21 cellular contexts compared by ENCODE assay signal in the genomic region with DNA sequence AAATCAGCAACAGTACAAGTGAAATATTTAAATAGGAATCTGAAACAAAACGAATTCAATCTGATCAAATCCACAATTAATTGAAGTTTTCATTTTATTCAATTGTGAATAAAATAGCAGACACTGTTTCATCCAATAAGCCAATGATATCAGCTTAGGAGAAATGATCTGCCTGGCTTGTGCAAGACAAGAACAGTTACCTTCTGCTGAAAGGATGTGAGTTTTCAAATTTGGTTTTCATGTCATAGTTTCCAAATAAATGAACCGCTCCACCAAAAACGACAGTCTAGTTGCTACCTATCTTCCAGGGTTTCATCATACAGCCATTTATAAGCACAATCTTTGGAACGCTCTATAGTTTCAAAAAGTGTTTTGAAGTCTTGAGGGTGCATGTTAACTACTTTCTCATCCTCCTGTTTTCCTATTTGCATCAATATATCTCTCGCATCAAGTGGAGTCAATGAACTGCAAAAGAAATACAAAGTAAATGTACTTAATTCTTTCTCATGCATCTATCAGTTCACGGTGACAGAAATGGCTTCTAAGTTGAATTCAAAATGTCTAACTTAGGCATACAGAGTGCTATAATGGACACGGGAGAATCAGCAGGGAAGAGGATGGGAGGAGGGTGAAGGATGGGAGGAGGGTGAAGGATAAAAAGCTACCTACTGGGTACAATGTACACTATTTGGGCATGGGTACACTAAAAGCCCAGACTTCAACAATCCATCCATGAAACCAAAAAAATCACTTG. TPM values are rescaled to one million over a fixed set of nuclear protein-coding genes. Genes with fewer than 3 reads are reported as not detected.
DNase-seq lines count a peak whose midpoint lies in the region; ATAC-seq, FAIRE-seq and TF ChIP-seq lines count a peak whose summit lies in the region.
"Had no signal": no experiment of that assay in that cellular context is flagged by ENCODE, and none has a peak within 500 bp of the region (broad histone marks: within the 10 kb centered on the region; RNA-seq: fewer than 3 reads in every experiment).

No MANE protein-coding gene starts in this region.

- no peak overlapping the region for H3K4me3 Mint-ChIP-seq in osteocyte (ENCODE audit: unreplicated experiment)
- H3K4me3 Mint-ChIP-seq: B cell; CD14-positive monocyte; CD4-positive, alpha-beta memory T cell; CD4-positive, CD25-positive, alpha-beta regulatory T cell; CD8-positive, alpha-beta memory T cell had no signal

- CTCF ChIA-PET in HepG2 (lab: Yijun Ruan, JAX; ENCODE audit: low intra/inter-chr PET ratio, low total read pairs) (no interaction called here), K562 (lab: Yijun Ruan, JAX; ENCODE audit: low intra/inter-chr PET ratio) (no interaction called here)

- TF ChIP-seq CTCF in HepG2 (CRISPR knock-in tag; IDR thresholded peaks at IDR 0.05) (no peak), right lobe of liver (IDR thresholded peaks at IDR 0.05) (no peak), K562 (IDR thresholded peaks at IDR 0.05 in 2 of 3, conservative IDR thresholded peaks at IDR 0.05 in 1 of 3; ENCODE audit: insufficient read depth in 2 of 3, low read depth in 1 of 3, low read length in 3 of 3) (no peak), osteocyte (IDR thresholded peaks at IDR 0.05) (no peak)

- H3K4me2 ChIP-seq in HepG2 (ENCODE audit: low read depth, low read length) (no peak overlapping the region), K562 (ENCODE audit: insufficient read depth, low read length) (no peak overlapping the region)
- H3K4me2 ChIP-seq: A549, BLaER1 had no signal

- H3K4me1 Mint-ChIP-seq in osteocyte (ENCODE audit: unreplicated experiment) = no peaks in the 10 kb centered on the region
- H3K4me1 Mint-ChIP-seq: B cell; CD14-positive monocyte; CD8-positive, alpha-beta memory T cell had no signal

- TF ChIP-seq POLR2A in HepG2 (IDR thresholded peaks at IDR 0.05; ENCODE audit: insufficient read depth in 1 of 2, low read depth in 2 of 2, low read length in 2 of 2) (no peak), right lobe of liver (IDR thresholded peaks at IDR 0.05) (no peak), K562 (conservative IDR thresholded peaks at IDR 0.05) (no peak), GM12892 (IDR thresholded peaks at IDR 0.05; ENCODE audit: low read depth, low read length) (no peak)

- no peak for TF ChIP-seq RAD21 in HepG2 (CRISPR knock-in tag; IDR thresholded peaks at IDR 0.05)
- no peak for TF ChIP-seq RAD21 in K562 (CRISPR knock-in tag; conservative IDR thresholded peaks at IDR 0.05 in 1 of 2, IDR thresholded peaks at IDR 0.05 in 1 of 2)

- FAIRE-seq in HepG2 (lab: Jason Lieb, UNC) (no peak), K562 (lab: Jason Lieb, UNC) (no peak), GM12892 (lab: Jason Lieb, UNC) (no peak)
- FAIRE-seq: GM12891, GM18507 had no signal

- no peaks in the 10 kb centered on the region for H3K9me1 ChIP-seq in K562 (ENCODE audit: control insufficient read depth, insufficient read depth, low read length)

- WGBS in HepG2 (ENCODE audit: low lambda C conversion rate) = 85% methylated on average over 7 of the region's 7 CpGs
- WGBS in right lobe of liver (ENCODE audit: insufficient coverage, low coverage, low lambda C conversion rate, missing lambda C conversion rate) = 85% methylated on average over 7 of the region's 7 CpGs
- 66% methylated on average over 7 of the region's 7 CpGs for WGBS in K562 (ENCODE audit: insufficient coverage, low coverage, missing lambda C conversion rate)

- POLR2A ChIA-PET in HepG2 (lab: Yijun Ruan, JAX) (no interaction called here), K562 (lab: Yijun Ruan, JAX) (interaction anchor here (1.9 kb wide), 1 partner anchor 10 kb away, joined by 5 read pairs; no protein-coding TSS in a partner anchor)

- H3K4me3 ChIP-seq in HepG2 (replicated peaks in 1 of 3; ENCODE audit: insufficient read depth in 1 of 3, low read depth in 2 of 3, low read length in 3 of 3) = no peak overlapping the region
- no peak overlapping the region for H3K4me3 ChIP-seq in right lobe of liver
- no peak overlapping the region for H3K4me3 ChIP-seq in K562
- H3K4me3 ChIP-seq: A549, BLaER1 had no signal

- ATAC-seq in HepG2 (no peak), right lobe of liver (no peak), K562 (no peak)
- ATAC-seq: A549 had no signal

- intact Hi-C loops in HepG2 (cut with micrococcal nuclease; ENCODE audit: unreplicated experiment) (no loop called here), right lobe of liver (cut with DNase I) (no loop called here), K562 (cut with micrococcal nuclease) (no loop called here)

- no peaks in the 10 kb centered on the region for H3K9me3 Mint-ChIP-seq in osteocyte (ENCODE audit: unreplicated experiment)
- H3K9me3 Mint-ChIP-seq: CD4-positive, CD25-positive, alpha-beta regulatory T cell; CD8-positive, alpha-beta memory T cell had no signal

- no peaks in the 10 kb centered on the region for H3K79me2 ChIP-seq in HepG2 (ENCODE audit: insufficient read depth, low read length)
- H3K79me2 ChIP-seq in K562 (ENCODE audit: control insufficient read depth, insufficient read depth, low read length) = no peaks in the 10 kb centered on the region

- no peak for DNase-seq in HepG2 (ENCODE audit: low spot score)
- DNase-seq in right lobe of liver = no peak
- DNase-seq in K562 (ENCODE audit: extremely low read depth in 1 of 4, low spot score in 3 of 4) = no peak
- DNase-seq in osteocyte (ENCODE audit: extremely low spot score, unreplicated experiment) = peak; percentile 3
- DNase-seq in kidney tubule cell (ENCODE audit: low spot score) = no peak
- no peak for DNase-seq in GM12892 (ENCODE audit: insufficient read length)
- DNase-seq: AML-193; C1 segment of cervical spinal cord; CD4-positive, alpha-beta memory T cell; CD4-positive, CD25-positive, alpha-beta regulatory T cell; CD8-positive, alpha-beta memory T cell; COR-L47; DMS79 treated with DMSO at 0.1 percent for 48 hours; GF-D8 had no signal

- H3K27me3 ChIP-seq in HepG2 (ENCODE audit: control insufficient read depth in 1 of 2, insufficient read depth in 2 of 2, low read length in 2 of 2) (no peaks in the 10 kb centered on the region), right lobe of liver (no peaks in the 10 kb centered on the region), K562 (ENCODE audit: control insufficient read depth in 2 of 2, insufficient read depth in 2 of 2, low read length in 2 of 2) (no peaks in the 10 kb centered on the region)
- H3K27me3 ChIP-seq: BLaER1 had no signal

- BruUV-seq in HepG2 (replicated peaks; lab: Mats Ljungman, UMichigan) = no TSS peak
- BruUV-seq in K562 (replicated peaks; lab: Mats Ljungman, UMichigan) = TSS peak; percentile 18

- H3K36me3 ChIP-seq in HepG2 (replicated peaks in 1 of 2; ENCODE audit: control insufficient read depth in 1 of 2, insufficient read depth in 2 of 2, low read length in 2 of 2) (peaks cover 14 to 40% of the 10 kb centered on the region in 2 experiments), right lobe of liver (peaks cover 0 to 53% (median 22%) of the 10 kb centered on the region in 4 donors), K562 (ENCODE audit: control insufficient read depth, insufficient read depth, low read length) (peaks cover 53% of the 10 kb centered on the region)

- H3K27ac Mint-ChIP-seq in osteocyte (ENCODE audit: unreplicated experiment) = no peak overlapping the region
- H3K27ac Mint-ChIP-seq: B cell, CD14-positive monocyte had no signal

- no peaks in the 10 kb centered on the region for H3K27me3 Mint-ChIP-seq in osteocyte (ENCODE audit: unreplicated experiment)
- H3K27me3 Mint-ChIP-seq: B cell; CD4-positive, alpha-beta memory T cell; CD4-positive, CD25-positive, alpha-beta regulatory T cell had no signal

- H3K9me3 ChIP-seq in HepG2 (ENCODE audit: low read length) = no peaks in the 10 kb centered on the region
- no peaks in the 10 kb centered on the region for H3K9me3 ChIP-seq in right lobe of liver
- no peaks in the 10 kb centered on the region for H3K9me3 ChIP-seq in K562 (replicated peaks; ENCODE audit: control insufficient read depth, insufficient read depth, low read depth, low read length)
- H3K9me3 ChIP-seq: A549, BLaER1 had no signal

- peaks cover 18% of the 10 kb centered on the region for H3K36me3 Mint-ChIP-seq in osteocyte (ENCODE audit: unreplicated experiment)

- H3K4me1 ChIP-seq in HepG2 (ENCODE audit: insufficient read depth, low read length) (no peaks in the 10 kb centered on the region), right lobe of liver (no peaks in the 10 kb centered on the region), K562 (replicated peaks in 1 of 2; ENCODE audit: control insufficient read depth in 2 of 2, insufficient read depth in 2 of 2, low read length in 2 of 2) (no peaks in the 10 kb centered on the region)
- H3K4me1 ChIP-seq: A549, BLaER1 had no signal

- in situ Hi-C loops in HepG2 (cut with HindIII; ENCODE audit: extremely low pct_ligation_motif_present, low pct_unique_long_range_greater_than_20kb) (no loop called here), K562 (cut with MboI) (no loop called here)

- H4K20me1 ChIP-seq in HepG2 (ENCODE audit: insufficient read depth, low read length) (no peaks in the 10 kb centered on the region), K562 (replicated peaks; ENCODE audit: control insufficient read depth, insufficient read depth, low read length) (no peaks in the 10 kb centered on the region)
- H4K20me1 ChIP-seq: BLaER1 had no signal

- H3K27ac ChIP-seq in HepG2 (ENCODE audit: extremely low read length, insufficient read depth, low read length) = no peak overlapping the region
- H3K27ac ChIP-seq in right lobe of liver = no peak overlapping the region
- no peak overlapping the region for H3K27ac ChIP-seq in K562 (ENCODE audit: extremely low read depth, low read depth, low read length)
- H3K27ac ChIP-seq: 22Rv1, A549, BLaER1 had no signal

- no peak for TF ChIP-seq EP300 in HepG2 (IDR thresholded peaks at IDR 0.05; ENCODE audit: low read depth in 2 of 2, low read length in 2 of 2)
- no peak for TF ChIP-seq EP300 in HepG2 (CRISPR knock-in tag; IDR thresholded peaks at IDR 0.05; ENCODE audit: borderline replicate concordance)
- no peak for TF ChIP-seq EP300 in K562 (IDR thresholded peaks at IDR 0.05; ENCODE audit: low read length)

- no peak overlapping the region for H3K9ac ChIP-seq in HepG2 (ENCODE audit: insufficient read depth, low read depth, low read length)
- no peak overlapping the region for H3K9ac ChIP-seq in K562 (ENCODE audit: insufficient read depth in 1 of 2, low read depth in 2 of 2, low read length in 2 of 2)
- H3K9ac ChIP-seq: BLaER1 had no signal

- H2AFZ ChIP-seq in HepG2 (ENCODE audit: low read length) = no peak overlapping the region
- H2AFZ ChIP-seq in K562 (ENCODE audit: low read depth, low read length) = no peak overlapping the region

RNA-seq across cellular contexts. Expression of a gene that starts 25.1 kb away (rescaled TPM):
- total RNA-seq in HepG2 (2016; rRNA removed; fragmentation: Illumina TruSeq; extraction: Trizol) = 31.4 and 45.9 TPM in 2 replicates
- 8.9 and 9.8 TPM in 2 replicates for total RNA-seq in HepG2 (2016; cell fraction: cytosol; rRNA removed; fragmentation: Illumina TruSeq; extraction: Trizol; ENCODE audit: low read depth)
- 32.2 and 43.1 TPM in 2 replicates for total RNA-seq in HepG2 (2016; cell fraction: insoluble cytoplasmic fraction; rRNA removed; fragmentation: Illumina TruSeq; extraction: Trizol)
- 9.8 and 12.0 TPM in 2 replicates for total RNA-seq in HepG2 (2016; cell fraction: membrane; rRNA removed; fragmentation: Illumina TruSeq; extraction: Trizol)
- total RNA-seq in HepG2 (2016; cell fraction: nucleus; rRNA removed; fragmentation: Illumina TruSeq; extraction: Trizol) = 17.5 and 20.5 TPM in 2 replicates
- 12.0 and 15.7 TPM in 2 replicates for polyA plus RNA-seq in HepG2 (2011; rRNA removed)
- 7.1 and 10.0 TPM in 2 replicates for polyA plus RNA-seq in HepG2 (2011; cell fraction: cytosol; rRNA removed)
- polyA plus RNA-seq in HepG2 (2011; cell fraction: nucleus; rRNA removed) = 5.1 and 5.6 TPM in 2 replicates
- polyA plus RNA-seq in HepG2 (2012) = 15.8 and 18.7 TPM in 2 replicates
- polyA plus RNA-seq in HepG2 (2016; cell fraction: cytosol; fragmentation: Illumina TruSeq; extraction: Trizol; ENCODE audit: low read depth) = 3.6 and 3.8 TPM in 2 replicates
- polyA plus RNA-seq in HepG2 (2016; cell fraction: insoluble cytoplasmic fraction; fragmentation: Illumina TruSeq; extraction: Trizol; ENCODE audit: low read depth) = 39.9 and 41.4 TPM in 2 replicates
- polyA plus RNA-seq in HepG2 (2016; cell fraction: membrane; fragmentation: Illumina TruSeq; extraction: Trizol; ENCODE audit: low read depth) = 6.0 and 6.8 TPM in 2 replicates
- 21.1 and 23.0 TPM in 2 replicates for polyA plus RNA-seq in HepG2 (2016; cell fraction: nucleus; fragmentation: Illumina TruSeq; extraction: Trizol; ENCODE audit: insufficient read depth, low read depth)
- polyA minus RNA-seq in HepG2 (2011; rRNA and poly(A)+ RNA removed; ENCODE audit: low replicate concordance) = 4.7 and 9.6 TPM in 2 replicates
- polyA minus RNA-seq in HepG2 (2011; cell fraction: cytosol; rRNA and poly(A)+ RNA removed) = 5.7 and 6.9 TPM in 2 replicates
- 13.8 and 14.8 TPM in 2 replicates for polyA minus RNA-seq in HepG2 (2011; cell fraction: nucleus; rRNA and poly(A)+ RNA removed)
- total RNA-seq in right lobe of liver = 10 to 100 TPM; 13.1 to 24.8 (median 19.6) TPM
- total RNA-seq in K562 (2011; cell fraction: chromatin; rRNA removed; ENCODE audit: low replicate concordance) = 23.8 and 25.2 TPM in 2 replicates
- total RNA-seq in K562 (2011; cell fraction: nucleolus; rRNA removed) = 22.5 TPM in 2 replicates
- 17.8 and 18.7 TPM in 2 replicates for total RNA-seq in K562 (2011; cell fraction: nucleoplasm; rRNA removed)
- total RNA-seq in K562 (2014; rRNA removed) = 51.1 and 55.1 TPM in 2 replicates
- total RNA-seq in K562 (2014; rRNA removed; fragmentation: Illumina TruSeq; extraction: Trizol) = 72.3 and 80.2 TPM in 2 replicates
- 48.2 and 55.2 TPM in 2 replicates for total RNA-seq in K562 (2015; rRNA removed; fragmentation: Illumina TruSeq; extraction: Trizol)
- total RNA-seq in K562 (2021) = 63.0 and 63.6 TPM in 2 replicates
- 50.7 and 70.6 TPM in 2 replicates for polyA plus RNA-seq in K562 (2011; rRNA removed)
- 19.8 and 24.0 TPM in 2 replicates for polyA plus RNA-seq in K562 (2011; cell fraction: cytosol; rRNA removed)
- polyA plus RNA-seq in K562 (2011; cell fraction: nucleus; rRNA removed) = 13.3 and 16.0 TPM in 2 replicates
- 27.6 and 52.8 TPM in 2 replicates for polyA plus RNA-seq in K562 (2012)
- 63.5 and 65.0 TPM in 2 replicates for polyA plus RNA-seq in K562 (2014; fragmentation: Illumina TruSeq; extraction: Trizol)
- 100 to 1,000 TPM; 141 to 162 TPM for polyA plus RNA-seq in K562 (2014; fragmentation: Nextera tagmentation; extraction: Ambion mirVana)
- polyA plus RNA-seq in K562 (2014; rRNA removed) = 77.7 and 78.1 TPM in 2 replicates
- 27.1 and 29.2 TPM in 2 replicates for polyA minus RNA-seq in K562 (2011; rRNA and poly(A)+ RNA removed)
- polyA minus RNA-seq in K562 (2011; cell fraction: cytosol; rRNA and poly(A)+ RNA removed) = 14.7 and 15.6 TPM in 2 replicates
- polyA minus RNA-seq in K562 (2011; cell fraction: nucleus; rRNA and poly(A)+ RNA removed) = 14.9 and 19.1 TPM in 2 replicates
- total RNA-seq in osteocyte = 11.5 and 12.5 TPM in 2 replicates
- 20.8 TPM for polyA plus RNA-seq in GM12892 (2012; ENCODE audit: missing spikeins)

RNA-seq across cellular contexts. Expression of a gene that starts 25.3 kb away (rescaled TPM):
- total RNA-seq in HepG2 (2016; rRNA removed; fragmentation: Illumina TruSeq; extraction: Trizol) (12.4 and 15.7 TPM in 2 replicates), right lobe of liver (10 to 100 TPM in 5 of 6 experiments, 1 to 10 TPM in 1; 9.8 to 21.7 (median 14.6) TPM), K562 (2014; rRNA removed) (23.9 and 25.2 TPM in 2 replicates), K562 (2014; rRNA removed; fragmentation: Illumina TruSeq; extraction: Trizol) (39.1 and 46.1 TPM in 2 replicates), K562 (2015; rRNA removed; fragmentation: Illumina TruSeq; extraction: Trizol) (29.9 and 31.1 TPM in 2 replicates), K562 (2021) (45.5 and 55.3 TPM in 2 replicates), osteocyte (26.8 and 32.9 TPM in 2 replicates)
- total RNA-seq in HepG2 (2016; cell fraction: cytosol; rRNA removed; fragmentation: Illumina TruSeq; extraction: Trizol; ENCODE audit: low read depth) = 8.5 and 9.1 TPM in 2 replicates
- total RNA-seq in HepG2 (2016; cell fraction: insoluble cytoplasmic fraction; rRNA removed; fragmentation: Illumina TruSeq; extraction: Trizol) = 12.0 and 15.5 TPM in 2 replicates
- total RNA-seq in HepG2 (2016; cell fraction: membrane; rRNA removed; fragmentation: Illumina TruSeq; extraction: Trizol) = 7.1 and 7.9 TPM in 2 replicates
- 12.9 and 18.4 TPM in 2 replicates for total RNA-seq in HepG2 (2016; cell fraction: nucleus; rRNA removed; fragmentation: Illumina TruSeq; extraction: Trizol)
- polyA plus RNA-seq in HepG2 (2011; rRNA removed) (6.3 and 6.4 TPM in 2 replicates), K562 (2011; rRNA removed) (41.4 and 43.9 TPM in 2 replicates), K562 (2014; fragmentation: Illumina TruSeq; extraction: Trizol) (30.1 and 30.8 TPM in 2 replicates), K562 (2014; fragmentation: Nextera tagmentation; extraction: Ambion mirVana) (10 to 100 TPM; 17.0 to 22.9 TPM), K562 (2014; rRNA removed) (20.6 and 23.3 TPM in 2 replicates)
- 3.1 and 5.0 TPM in 2 replicates for polyA plus RNA-seq in HepG2 (2011; cell fraction: cytosol; rRNA removed)
- polyA plus RNA-seq in HepG2 (2011; cell fraction: nucleus; rRNA removed) = 5.9 and 6.8 TPM in 2 replicates
- polyA plus RNA-seq in HepG2 (2012) = 7.3 and 9.2 TPM in 2 replicates
- 1.2 and 1.3 TPM in 2 replicates for polyA plus RNA-seq in HepG2 (2016; cell fraction: cytosol; fragmentation: Illumina TruSeq; extraction: Trizol; ENCODE audit: low read depth)
- polyA plus RNA-seq in HepG2 (2016; cell fraction: insoluble cytoplasmic fraction; fragmentation: Illumina TruSeq; extraction: Trizol; ENCODE audit: low read depth) = 9.3 and 11.1 TPM in 2 replicates
- 2.1 and 2.4 TPM in 2 replicates for polyA plus RNA-seq in HepG2 (2016; cell fraction: membrane; fragmentation: Illumina TruSeq; extraction: Trizol; ENCODE audit: low read depth)
- polyA plus RNA-seq in HepG2 (2016; cell fraction: nucleus; fragmentation: Illumina TruSeq; extraction: Trizol; ENCODE audit: insufficient read depth, low read depth) = 14.1 and 14.2 TPM in 2 replicates
- 8.5 and 12.2 TPM in 2 replicates for polyA minus RNA-seq in HepG2 (2011; rRNA and poly(A)+ RNA removed; ENCODE audit: low replicate concordance)
- polyA minus RNA-seq in HepG2 (2011; cell fraction: cytosol; rRNA and poly(A)+ RNA removed) = 6.3 and 8.2 TPM in 2 replicates
- polyA minus RNA-seq in HepG2 (2011; cell fraction: nucleus; rRNA and poly(A)+ RNA removed) = 35.5 and 40.3 TPM in 2 replicates
- 251 and 301 TPM in 2 replicates for total RNA-seq in K562 (2011; cell fraction: chromatin; rRNA removed; ENCODE audit: low replicate concordance)
- total RNA-seq in K562 (2011; cell fraction: nucleolus; rRNA removed) = 61.0 and 78.0 TPM in 2 replicates
- 82.1 and 87.6 TPM in 2 replicates for total RNA-seq in K562 (2011; cell fraction: nucleoplasm; rRNA removed)
- 11.5 and 23.2 TPM in 2 replicates for polyA plus RNA-seq in K562 (2011; cell fraction: cytosol; rRNA removed)
- polyA plus RNA-seq in K562 (2011; cell fraction: nucleus; rRNA removed) = 37.1 and 53.3 TPM in 2 replicates
- 16.1 and 19.6 TPM in 2 replicates for polyA plus RNA-seq in K562 (2012)
- polyA minus RNA-seq in K562 (2011; rRNA and poly(A)+ RNA removed) = 210 and 261 TPM in 2 replicates
- polyA minus RNA-seq in K562 (2011; cell fraction: cytosol; rRNA and poly(A)+ RNA removed) = 25.3 and 33.2 TPM in 2 replicates
- 50.6 and 123 TPM in 2 replicates for polyA minus RNA-seq in K562 (2011; cell fraction: nucleus; rRNA and poly(A)+ RNA removed)
- polyA plus RNA-seq in GM12892 (2012; ENCODE audit: missing spikeins) = 7.7 TPM

RNA-seq across cellular contexts. Expression of a gene that starts 33.8 kb away (rescaled TPM):
- total RNA-seq in HepG2 (2016; rRNA removed; fragmentation: Illumina TruSeq; extraction: Trizol) = 27.7 and 32.9 TPM in 2 replicates
- 54.0 and 56.1 TPM in 2 replicates for total RNA-seq in HepG2 (2016; cell fraction: cytosol; rRNA removed; fragmentation: Illumina TruSeq; extraction: Trizol; ENCODE audit: low read depth)
- total RNA-seq in HepG2 (2016; cell fraction: insoluble cytoplasmic fraction; rRNA removed; fragmentation: Illumina TruSeq; extraction: Trizol) = 24.8 and 37.8 TPM in 2 replicates
- total RNA-seq in HepG2 (2016; cell fraction: membrane; rRNA removed; fragmentation: Illumina TruSeq; extraction: Trizol) = 35.4 and 37.3 TPM in 2 replicates
- total RNA-seq in HepG2 (2016; cell fraction: nucleus; rRNA removed; fragmentation: Illumina TruSeq; extraction: Trizol) = 28.7 and 30.4 TPM in 2 replicates
- 29.2 and 35.8 TPM in 2 replicates for polyA plus RNA-seq in HepG2 (2011; rRNA removed)
- 19.7 and 23.0 TPM in 2 replicates for polyA plus RNA-seq in HepG2 (2011; cell fraction: cytosol; rRNA removed)
- polyA plus RNA-seq in HepG2 (2011; cell fraction: nucleus; rRNA removed) = 10.9 and 13.1 TPM in 2 replicates
- 44.3 and 60.7 TPM in 2 replicates for polyA plus RNA-seq in HepG2 (2012)
- 30.9 and 35.7 TPM in 2 replicates for polyA plus RNA-seq in HepG2 (2016; cell fraction: cytosol; fragmentation: Illumina TruSeq; extraction: Trizol; ENCODE audit: low read depth)
- 37.3 and 37.7 TPM in 2 replicates for polyA plus RNA-seq in HepG2 (2016; cell fraction: insoluble cytoplasmic fraction; fragmentation: Illumina TruSeq; extraction: Trizol; ENCODE audit: low read depth)
- 25.1 and 29.0 TPM in 2 replicates for polyA plus RNA-seq in HepG2 (2016; cell fraction: membrane; fragmentation: Illumina TruSeq; extraction: Trizol; ENCODE audit: low read depth)
- polyA plus RNA-seq in HepG2 (2016; cell fraction: nucleus; fragmentation: Illumina TruSeq; extraction: Trizol; ENCODE audit: insufficient read depth, low read depth) = 17.8 and 20.2 TPM in 2 replicates
- polyA minus RNA-seq in HepG2 (2011; rRNA and poly(A)+ RNA removed; ENCODE audit: low replicate concordance) = 37.6 and 43.7 TPM in 2 replicates
- 11.4 and 12.4 TPM in 2 replicates for polyA minus RNA-seq in HepG2 (2011; cell fraction: cytosol; rRNA and poly(A)+ RNA removed)
- 59.6 and 65.0 TPM in 2 replicates for polyA minus RNA-seq in HepG2 (2011; cell fraction: nucleus; rRNA and poly(A)+ RNA removed)
- 10 to 100 TPM in 1 of 6 experiments, 1 to 10 TPM in 5; 6.3 to 10.0 (median 6.6) TPM for total RNA-seq in right lobe of liver
- 532 and 587 TPM in 2 replicates for total RNA-seq in K562 (2011; cell fraction: chromatin; rRNA removed; ENCODE audit: low replicate concordance)
- total RNA-seq in K562 (2011; cell fraction: nucleolus; rRNA removed) = 218 and 259 TPM in 2 replicates
- total RNA-seq in K562 (2011; cell fraction: nucleoplasm; rRNA removed) = 355 and 441 TPM in 2 replicates
- total RNA-seq in K562 (2014; rRNA removed) = 123 and 128 TPM in 2 replicates
- 197 and 206 TPM in 2 replicates for total RNA-seq in K562 (2014; rRNA removed; fragmentation: Illumina TruSeq; extraction: Trizol)
- total RNA-seq in K562 (2015; rRNA removed; fragmentation: Illumina TruSeq; extraction: Trizol) = 195 and 199 TPM in 2 replicates
- 148 and 149 TPM in 2 replicates for total RNA-seq in K562 (2021)
- 336 and 486 TPM in 2 replicates for polyA plus RNA-seq in K562 (2011; rRNA removed)
- 159 and 451 TPM in 2 replicates for polyA plus RNA-seq in K562 (2011; cell fraction: cytosol; rRNA removed)
- 113 and 244 TPM in 2 replicates for polyA plus RNA-seq in K562 (2011; cell fraction: nucleus; rRNA removed)
- polyA plus RNA-seq in K562 (2012) = 304 and 317 TPM in 2 replicates
- polyA plus RNA-seq in K562 (2014; fragmentation: Illumina TruSeq; extraction: Trizol) = 140 and 154 TPM in 2 replicates
- 100 to 1,000 TPM; 361 to 440 TPM for polyA plus RNA-seq in K562 (2014; fragmentation: Nextera tagmentation; extraction: Ambion mirVana)
- 183 and 202 TPM in 2 replicates for polyA plus RNA-seq in K562 (2014; rRNA removed)
- 267 and 478 TPM in 2 replicates for polyA minus RNA-seq in K562 (2011; rRNA and poly(A)+ RNA removed)
- polyA minus RNA-seq in K562 (2011; cell fraction: cytosol; rRNA and poly(A)+ RNA removed) = 63.6 and 112 TPM in 2 replicates
- 215 and 411 TPM in 2 replicates for polyA minus RNA-seq in K562 (2011; cell fraction: nucleus; rRNA and poly(A)+ RNA removed)
- 22.3 and 22.8 TPM in 2 replicates for total RNA-seq in osteocyte
- polyA plus RNA-seq in GM12892 (2012; ENCODE audit: missing spikeins) = 30.2 TPM
